Comparison of ENCODE assay signal across 1 cellular context in the genomic region with DNA sequence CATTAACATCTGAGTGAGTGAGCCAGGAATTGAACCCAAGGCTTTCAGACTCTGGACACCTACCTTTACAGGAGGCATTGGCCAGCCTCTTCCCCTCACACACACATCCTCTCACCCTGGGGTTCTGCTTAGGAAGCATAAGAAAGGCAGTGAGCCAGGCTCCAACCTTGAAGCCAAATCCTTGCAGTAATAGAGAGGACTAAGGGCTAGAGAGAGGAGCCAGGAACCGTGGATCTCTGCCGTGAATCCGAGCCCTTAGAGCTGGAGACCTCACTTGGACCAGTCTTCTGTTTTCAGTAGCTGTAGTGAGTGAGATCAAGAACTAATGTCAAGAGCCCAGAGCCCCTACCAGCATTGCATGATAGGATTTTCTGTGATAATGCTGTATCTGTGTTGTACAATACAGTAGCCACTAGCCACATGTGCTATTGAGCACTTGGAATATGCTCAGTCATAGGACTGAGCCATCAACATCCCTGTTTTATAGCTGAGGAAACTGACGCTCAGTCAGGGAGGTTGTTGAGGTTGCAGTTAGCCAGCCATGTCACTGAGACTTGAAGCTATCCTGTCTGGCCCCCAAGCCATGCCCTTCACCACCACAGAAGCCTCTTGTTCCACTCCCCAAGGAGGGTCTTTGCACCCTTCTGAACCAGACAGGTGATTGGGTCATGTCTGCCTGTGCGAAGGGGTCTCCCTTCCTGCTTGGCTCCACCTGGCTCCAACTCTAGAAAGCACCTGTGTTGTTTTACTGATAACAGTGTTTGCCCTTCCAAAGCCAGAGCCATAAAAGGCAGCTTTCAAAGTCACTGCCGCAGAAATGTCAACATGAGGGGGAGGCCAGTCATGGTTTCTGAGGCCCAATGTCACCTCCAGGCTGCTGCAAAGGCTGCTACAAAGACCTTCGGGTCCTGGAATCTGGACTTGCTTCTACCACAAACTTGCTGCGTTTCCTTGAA.
TF ChIP-seq lines count a peak whose summit lies in the region.

No MANE protein-coding gene starts in this region.

TF ChIP-seq in K562, 482 proteins besides CTCF, POLR2A, EP300 and RAD21 (continued from another document and continues in another):
- peak; percentile 87 to 99 for TF ChIP-seq SRF (CRISPR knock-in tag; IDR thresholded peaks at IDR 0.05)
- peak; percentile 98 for TF ChIP-seq ZEB2 (IDR thresholded peaks at IDR 0.05)
- no peak for TF ChIP-seq KAT2B (IDR thresholded peaks at IDR 0.05; ENCODE audit: low read depth, low read length)
- peak in 1 of 2 experiments; percentile 21; a peak in 1 of 4 replicates for TF ChIP-seq TEAD1 (CRISPR knock-in tag; IDR thresholded peaks at IDR 0.05)
- no peak for TF ChIP-seq RBM25 (IDR thresholded peaks at IDR 0.05; ENCODE audit: low read depth, low read length, severe bottlenecking)
- TF ChIP-seq JUN (IDR thresholded peaks at IDR 0.05; ENCODE audit: borderline replicate concordance, low read depth, low read length): 0 out of 2 replicates have a peak, but pooled peaks have one; percentile 48
- no peak for TF ChIP-seq JUN (CRISPR knock-in tag; IDR thresholded peaks at IDR 0.05; ENCODE audit: borderline replicate concordance)
- peak; percentile 81; the same call in 1 of the 2 replicates for TF ChIP-seq MTA1 (IDR thresholded peaks at IDR 0.05; ENCODE audit: borderline replicate concordance)
- TF ChIP-seq MAZ (CRISPR knock-in tag; conservative IDR thresholded peaks at IDR 0.05 in 1 of 2, IDR thresholded peaks at IDR 0.05 in 1 of 2): peak in 1 of 2 experiments; percentile 60; a peak in 1 of 4 replicates
- TF ChIP-seq NR2C2 (CRISPR knock-in tag; IDR thresholded peaks at IDR 0.05): no peak
- peak; percentile 82 for TF ChIP-seq NR2C2 (tag; IDR thresholded peaks at IDR 0.05)
- no peak for TF ChIP-seq ZNF311 (CRISPR knock-in tag; IDR thresholded peaks at IDR 0.05)
- TF ChIP-seq, protein P1, sequence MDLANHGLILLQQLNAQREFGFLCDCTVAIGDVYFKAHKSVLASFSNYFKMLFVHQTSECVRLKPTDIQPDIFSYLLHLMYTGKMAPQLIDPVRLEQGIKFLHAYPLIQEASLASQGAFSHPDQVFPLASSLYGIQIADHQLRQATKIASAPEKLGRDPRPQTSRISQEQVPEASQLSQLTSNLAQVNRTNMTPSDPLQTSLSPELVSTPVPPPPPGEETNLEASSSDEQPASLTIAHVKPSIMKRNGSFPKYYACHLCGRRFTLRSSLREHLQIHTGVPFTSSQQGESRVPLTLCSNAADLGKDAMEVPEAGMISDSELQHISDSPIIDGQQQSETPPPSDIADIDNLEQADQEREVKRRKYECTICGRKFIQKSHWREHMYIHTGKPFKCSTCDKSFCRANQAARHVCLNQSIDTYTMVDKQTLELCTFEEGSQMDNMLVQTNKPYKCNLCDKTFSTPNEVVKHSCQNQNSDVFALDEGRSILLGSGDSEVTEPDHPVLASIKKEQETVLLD (IDR thresholded peaks at IDR 0.05): 0 out of 2 replicates have a peak, but pooled peaks have one; percentile 38
- TF ChIP-seq, protein P2, sequence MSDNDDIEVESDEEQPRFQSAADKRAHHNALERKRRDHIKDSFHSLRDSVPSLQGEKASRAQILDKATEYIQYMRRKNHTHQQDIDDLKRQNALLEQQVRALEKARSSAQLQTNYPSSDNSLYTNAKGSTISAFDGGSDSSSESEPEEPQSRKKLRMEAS (CRISPR knock-in tag; IDR thresholded peaks at IDR 0.05): no peak
- peak; percentile 95 to 96 for TF ChIP-seq FOXK2 (conservative IDR thresholded peaks at IDR 0.05 in 1 of 2, IDR thresholded peaks at IDR 0.05 in 1 of 2; ENCODE audit: low read depth in 2 of 2)
- peak; percentile 59; the same call in 1 of the 2 replicates for TF ChIP-seq POLR2AphosphoS5 (IDR thresholded peaks at IDR 0.05; ENCODE audit: control insufficient read depth, insufficient read depth, low read depth, low read length)
- TF ChIP-seq, protein P3, sequence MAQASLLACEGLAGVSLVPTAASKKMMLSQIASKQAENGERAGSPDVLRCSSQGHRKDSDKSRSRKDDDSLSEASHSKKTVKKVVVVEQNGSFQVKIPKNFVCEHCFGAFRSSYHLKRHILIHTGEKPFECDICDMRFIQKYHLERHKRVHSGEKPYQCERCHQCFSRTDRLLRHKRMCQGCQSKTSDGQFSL (CRISPR knock-in tag; IDR thresholded peaks at IDR 0.05): no peak
- TF ChIP-seq, protein P3 (tag; IDR thresholded peaks at IDR 0.05): peak in 1 of 2 experiments; percentile 83; a peak in 2 of 4 replicates
- 0 out of 2 replicates have a peak, but pooled peaks have one; percentile 8 for TF ChIP-seq ZFP1 (CRISPR knock-in tag; IDR thresholded peaks at IDR 0.05)
- TF ChIP-seq CBX3 (IDR thresholded peaks at IDR 0.05; ENCODE audit: borderline replicate concordance in 1 of 2, low read length in 2 of 2): peak in 1 of 2 experiments; percentile 19; a peak in 1 of 3 replicates
- no peak for TF ChIP-seq SIN3B (IDR thresholded peaks at IDR 0.05; ENCODE audit: low read depth)
- TF ChIP-seq IRF2 (CRISPR knock-in tag; IDR thresholded peaks at IDR 0.05): no peak
- TF ChIP-seq CBFA2T3 (IDR thresholded peaks at IDR 0.05): peak; percentile 80
- TF ChIP-seq CTBP1 (IDR thresholded peaks at IDR 0.05; ENCODE audit: borderline replicate concordance): peak; percentile 88
- TF ChIP-seq, protein P4, sequence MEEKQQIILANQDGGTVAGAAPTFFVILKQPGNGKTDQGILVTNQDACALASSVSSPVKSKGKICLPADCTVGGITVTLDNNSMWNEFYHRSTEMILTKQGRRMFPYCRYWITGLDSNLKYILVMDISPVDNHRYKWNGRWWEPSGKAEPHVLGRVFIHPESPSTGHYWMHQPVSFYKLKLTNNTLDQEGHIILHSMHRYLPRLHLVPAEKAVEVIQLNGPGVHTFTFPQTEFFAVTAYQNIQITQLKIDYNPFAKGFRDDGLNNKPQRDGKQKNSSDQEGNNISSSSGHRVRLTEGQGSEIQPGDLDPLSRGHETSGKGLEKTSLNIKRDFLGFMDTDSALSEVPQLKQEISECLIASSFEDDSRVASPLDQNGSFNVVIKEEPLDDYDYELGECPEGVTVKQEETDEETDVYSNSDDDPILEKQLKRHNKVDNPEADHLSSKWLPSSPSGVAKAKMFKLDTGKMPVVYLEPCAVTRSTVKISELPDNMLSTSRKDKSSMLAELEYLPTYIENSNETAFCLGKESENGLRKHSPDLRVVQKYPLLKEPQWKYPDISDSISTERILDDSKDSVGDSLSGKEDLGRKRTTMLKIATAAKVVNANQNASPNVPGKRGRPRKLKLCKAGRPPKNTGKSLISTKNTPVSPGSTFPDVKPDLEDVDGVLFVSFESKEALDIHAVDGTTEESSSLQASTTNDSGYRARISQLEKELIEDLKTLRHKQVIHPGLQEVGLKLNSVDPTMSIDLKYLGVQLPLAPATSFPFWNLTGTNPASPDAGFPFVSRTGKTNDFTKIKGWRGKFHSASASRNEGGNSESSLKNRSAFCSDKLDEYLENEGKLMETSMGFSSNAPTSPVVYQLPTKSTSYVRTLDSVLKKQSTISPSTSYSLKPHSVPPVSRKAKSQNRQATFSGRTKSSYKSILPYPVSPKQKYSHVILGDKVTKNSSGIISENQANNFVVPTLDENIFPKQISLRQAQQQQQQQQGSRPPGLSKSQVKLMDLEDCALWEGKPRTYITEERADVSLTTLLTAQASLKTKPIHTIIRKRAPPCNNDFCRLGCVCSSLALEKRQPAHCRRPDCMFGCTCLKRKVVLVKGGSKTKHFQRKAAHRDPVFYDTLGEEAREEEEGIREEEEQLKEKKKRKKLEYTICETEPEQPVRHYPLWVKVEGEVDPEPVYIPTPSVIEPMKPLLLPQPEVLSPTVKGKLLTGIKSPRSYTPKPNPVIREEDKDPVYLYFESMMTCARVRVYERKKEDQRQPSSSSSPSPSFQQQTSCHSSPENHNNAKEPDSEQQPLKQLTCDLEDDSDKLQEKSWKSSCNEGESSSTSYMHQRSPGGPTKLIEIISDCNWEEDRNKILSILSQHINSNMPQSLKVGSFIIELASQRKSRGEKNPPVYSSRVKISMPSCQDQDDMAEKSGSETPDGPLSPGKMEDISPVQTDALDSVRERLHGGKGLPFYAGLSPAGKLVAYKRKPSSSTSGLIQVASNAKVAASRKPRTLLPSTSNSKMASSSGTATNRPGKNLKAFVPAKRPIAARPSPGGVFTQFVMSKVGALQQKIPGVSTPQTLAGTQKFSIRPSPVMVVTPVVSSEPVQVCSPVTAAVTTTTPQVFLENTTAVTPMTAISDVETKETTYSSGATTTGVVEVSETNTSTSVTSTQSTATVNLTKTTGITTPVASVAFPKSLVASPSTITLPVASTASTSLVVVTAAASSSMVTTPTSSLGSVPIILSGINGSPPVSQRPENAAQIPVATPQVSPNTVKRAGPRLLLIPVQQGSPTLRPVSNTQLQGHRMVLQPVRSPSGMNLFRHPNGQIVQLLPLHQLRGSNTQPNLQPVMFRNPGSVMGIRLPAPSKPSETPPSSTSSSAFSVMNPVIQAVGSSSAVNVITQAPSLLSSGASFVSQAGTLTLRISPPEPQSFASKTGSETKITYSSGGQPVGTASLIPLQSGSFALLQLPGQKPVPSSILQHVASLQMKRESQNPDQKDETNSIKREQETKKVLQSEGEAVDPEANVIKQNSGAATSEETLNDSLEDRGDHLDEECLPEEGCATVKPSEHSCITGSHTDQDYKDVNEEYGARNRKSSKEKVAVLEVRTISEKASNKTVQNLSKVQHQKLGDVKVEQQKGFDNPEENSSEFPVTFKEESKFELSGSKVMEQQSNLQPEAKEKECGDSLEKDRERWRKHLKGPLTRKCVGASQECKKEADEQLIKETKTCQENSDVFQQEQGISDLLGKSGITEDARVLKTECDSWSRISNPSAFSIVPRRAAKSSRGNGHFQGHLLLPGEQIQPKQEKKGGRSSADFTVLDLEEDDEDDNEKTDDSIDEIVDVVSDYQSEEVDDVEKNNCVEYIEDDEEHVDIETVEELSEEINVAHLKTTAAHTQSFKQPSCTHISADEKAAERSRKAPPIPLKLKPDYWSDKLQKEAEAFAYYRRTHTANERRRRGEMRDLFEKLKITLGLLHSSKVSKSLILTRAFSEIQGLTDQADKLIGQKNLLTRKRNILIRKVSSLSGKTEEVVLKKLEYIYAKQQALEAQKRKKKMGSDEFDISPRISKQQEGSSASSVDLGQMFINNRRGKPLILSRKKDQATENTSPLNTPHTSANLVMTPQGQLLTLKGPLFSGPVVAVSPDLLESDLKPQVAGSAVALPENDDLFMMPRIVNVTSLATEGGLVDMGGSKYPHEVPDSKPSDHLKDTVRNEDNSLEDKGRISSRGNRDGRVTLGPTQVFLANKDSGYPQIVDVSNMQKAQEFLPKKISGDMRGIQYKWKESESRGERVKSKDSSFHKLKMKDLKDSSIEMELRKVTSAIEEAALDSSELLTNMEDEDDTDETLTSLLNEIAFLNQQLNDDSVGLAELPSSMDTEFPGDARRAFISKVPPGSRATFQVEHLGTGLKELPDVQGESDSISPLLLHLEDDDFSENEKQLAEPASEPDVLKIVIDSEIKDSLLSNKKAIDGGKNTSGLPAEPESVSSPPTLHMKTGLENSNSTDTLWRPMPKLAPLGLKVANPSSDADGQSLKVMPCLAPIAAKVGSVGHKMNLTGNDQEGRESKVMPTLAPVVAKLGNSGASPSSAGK (IDR thresholded peaks at IDR 0.05): peak; percentile 57
- 0 out of 2 replicates have a peak, but pooled peaks have one; percentile 16 for TF ChIP-seq ZNF232 (CRISPR knock-in tag; IDR thresholded peaks at IDR 0.05)
- 0 out of 2 replicates have a peak, but pooled peaks have one; percentile 8 for TF ChIP-seq SMAD3 (CRISPR knock-in tag; conservative IDR thresholded peaks at IDR 0.05)
- no peak for TF ChIP-seq ETV6 (IDR thresholded peaks at IDR 0.05; ENCODE audit: borderline replicate concordance in 1 of 2, low read depth in 2 of 2, low read length in 1 of 2)
- no peak for TF ChIP-seq ETV6 (CRISPR knock-in tag; IDR thresholded peaks at IDR 0.05; ENCODE audit: borderline replicate concordance)
- TF ChIP-seq RBM34 (IDR thresholded peaks at IDR 0.05; ENCODE audit: borderline replicate concordance, insufficient read depth, low read length): no peak
- TF ChIP-seq JUND (IDR thresholded peaks at IDR 0.05; ENCODE audit: borderline replicate concordance, low read depth, low read length): peak; percentile 62; the same call in 1 of the 2 replicates
- TF ChIP-seq JUND (tag; IDR thresholded peaks at IDR 0.05; ENCODE audit: borderline replicate concordance, low read depth, low read length): peak; percentile 79; the same call in 2 of the 3 replicates
- TF ChIP-seq, protein P5, sequence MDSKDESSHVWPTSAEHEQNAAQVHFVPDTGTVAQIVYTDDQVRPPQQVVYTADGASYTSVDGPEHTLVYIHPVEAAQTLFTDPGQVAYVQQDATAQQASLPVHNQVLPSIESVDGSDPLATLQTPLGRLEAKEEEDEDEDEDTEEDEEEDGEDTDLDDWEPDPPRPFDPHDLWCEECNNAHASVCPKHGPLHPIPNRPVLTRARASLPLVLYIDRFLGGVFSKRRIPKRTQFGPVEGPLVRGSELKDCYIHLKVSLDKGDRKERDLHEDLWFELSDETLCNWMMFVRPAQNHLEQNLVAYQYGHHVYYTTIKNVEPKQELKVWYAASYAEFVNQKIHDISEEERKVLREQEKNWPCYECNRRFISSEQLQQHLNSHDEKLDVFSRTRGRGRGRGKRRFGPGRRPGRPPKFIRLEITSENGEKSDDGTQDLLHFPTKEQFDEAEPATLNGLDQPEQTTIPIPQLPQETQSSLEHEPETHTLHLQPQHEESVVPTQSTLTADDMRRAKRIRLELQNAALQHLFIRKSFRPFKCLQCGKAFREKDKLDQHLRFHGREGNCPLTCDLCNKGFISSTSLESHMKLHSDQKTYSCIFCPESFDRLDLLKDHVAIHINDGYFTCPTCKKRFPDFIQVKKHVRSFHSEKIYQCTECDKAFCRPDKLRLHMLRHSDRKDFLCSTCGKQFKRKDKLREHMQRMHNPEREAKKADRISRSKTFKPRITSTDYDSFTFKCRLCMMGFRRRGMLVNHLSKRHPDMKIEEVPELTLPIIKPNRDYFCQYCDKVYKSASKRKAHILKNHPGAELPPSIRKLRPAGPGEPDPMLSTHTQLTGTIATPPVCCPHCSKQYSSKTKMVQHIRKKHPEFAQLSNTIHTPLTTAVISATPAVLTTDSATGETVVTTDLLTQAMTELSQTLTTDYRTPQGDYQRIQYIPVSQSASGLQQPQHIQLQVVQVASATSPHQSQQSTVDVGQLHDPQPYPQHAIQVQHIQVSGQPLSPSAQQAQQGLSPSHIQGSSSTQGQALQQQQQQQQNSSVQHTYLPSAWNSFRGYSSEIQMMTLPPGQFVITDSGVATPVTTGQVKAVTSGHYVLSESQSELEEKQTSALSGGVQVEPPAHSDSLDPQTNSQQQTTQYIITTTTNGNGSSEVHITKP (IDR thresholded peaks at IDR 0.05; ENCODE audit: partially characterized antibody): peak; percentile 34
- 0 out of 2 replicates have a peak, but pooled peaks have one; percentile 32 for TF ChIP-seq ZNF174 (CRISPR knock-in tag; IDR thresholded peaks at IDR 0.05)
- TF ChIP-seq, protein P6, sequence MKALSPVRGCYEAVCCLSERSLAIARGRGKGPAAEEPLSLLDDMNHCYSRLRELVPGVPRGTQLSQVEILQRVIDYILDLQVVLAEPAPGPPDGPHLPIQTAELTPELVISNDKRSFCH (CRISPR knock-in tag; IDR thresholded peaks at IDR 0.05): no peak
- TF ChIP-seq, protein P6 (tag; IDR thresholded peaks at IDR 0.05): peak; percentile 81
- TF ChIP-seq, protein P7, sequence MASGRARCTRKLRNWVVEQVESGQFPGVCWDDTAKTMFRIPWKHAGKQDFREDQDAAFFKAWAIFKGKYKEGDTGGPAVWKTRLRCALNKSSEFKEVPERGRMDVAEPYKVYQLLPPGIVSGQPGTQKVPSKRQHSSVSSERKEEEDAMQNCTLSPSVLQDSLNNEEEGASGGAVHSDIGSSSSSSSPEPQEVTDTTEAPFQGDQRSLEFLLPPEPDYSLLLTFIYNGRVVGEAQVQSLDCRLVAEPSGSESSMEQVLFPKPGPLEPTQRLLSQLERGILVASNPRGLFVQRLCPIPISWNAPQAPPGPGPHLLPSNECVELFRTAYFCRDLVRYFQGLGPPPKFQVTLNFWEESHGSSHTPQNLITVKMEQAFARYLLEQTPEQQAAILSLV (tag; IDR thresholded peaks at IDR 0.05): no peak
